In the genomic region with DNA sequence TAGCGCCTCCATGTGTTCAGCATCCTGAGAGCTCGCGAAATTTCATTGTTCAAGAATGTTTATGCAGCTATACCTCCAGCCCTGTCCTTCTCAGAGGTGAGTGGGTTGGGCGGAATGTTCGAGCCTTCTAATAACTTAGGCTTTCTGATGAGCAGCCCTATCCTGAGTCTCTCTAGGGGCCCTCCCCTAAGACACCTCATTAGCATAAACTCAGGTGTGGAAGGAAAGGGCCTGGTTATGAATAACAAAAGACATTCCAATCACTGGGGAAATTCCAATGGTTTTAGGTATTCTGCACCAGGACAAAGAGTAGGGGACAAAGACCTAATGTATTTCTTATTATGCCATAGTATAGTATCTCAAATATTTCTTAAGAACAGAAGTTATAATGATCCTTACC, we compare ENCODE assay signal across 22 cellular contexts.
DNase-seq lines count a peak whose midpoint lies in the region; ATAC-seq and TF ChIP-seq lines count a peak whose summit lies in the region.
"Had no signal": no experiment of that assay in that cellular context is flagged by ENCODE, and none has a peak within 500 bp of the region (broad histone marks: within the 10 kb centered on the region; RNA-seq: fewer than 3 reads in every experiment).

No MANE protein-coding gene starts in this region.

- no peaks in the 10 kb centered on the region for H3K27me3 Mint-ChIP-seq in H9 (ENCODE audit: low read depth)
- no peaks in the 10 kb centered on the region for H3K27me3 Mint-ChIP-seq in WTC11 (ENCODE audit: low read depth)
- H3K27me3 Mint-ChIP-seq: CD4-positive, CD25-positive, alpha-beta regulatory T cell had no signal

- H3K4me1 Mint-ChIP-seq in H9 (peaks cover 55 to 57% of the 10 kb centered on the region in 2 experiments), WTC11 (peaks cover 60% of the 10 kb centered on the region)
- H3K4me1 Mint-ChIP-seq: CD4-positive, CD25-positive, alpha-beta regulatory T cell had no signal

- no peak overlapping the region for H2BK15ac ChIP-seq in H9 (ENCODE audit: low read depth, low read length)

- no peak overlapping the region for H3K4ac ChIP-seq in H9 (ENCODE audit: low read depth, low read length)

- no peak overlapping the region for H3K56ac ChIP-seq in H9 (ENCODE audit: insufficient read length, low read depth, low read length)

- H3K27ac Mint-ChIP-seq in H9 (peak overlapping the region; percentile 97 to 99 (median 99); a peak in 6 of 7 replicates), WTC11 (peak overlapping the region; percentile 97)
- H3K27ac Mint-ChIP-seq: CD4-positive, CD25-positive, alpha-beta regulatory T cell had no signal

- CTCF ChIA-PET in WTC11 (lab: Charles Lee) = interaction anchor here (0.6 kb wide), 1 partner anchor 54 kb away, joined by 3 read pairs; no protein-coding TSS in a partner anchor

- POLR2A ChIA-PET in WTC11 (lab: Charles Lee) = interaction anchor here (1.4 kb wide), 1 partner anchor 139 kb away, joined by 3 read pairs; the partner anchor contains the start of gene PDZRN3

- no peak overlapping the region for H3T11ph ChIP-seq in H9 (ENCODE audit: low read length)

- no peaks in the 10 kb centered on the region for H4K20me1 ChIP-seq in H9 (ENCODE audit: control insufficient read depth, insufficient read depth, insufficient read length)
- H4K20me1 ChIP-seq: BLaER1 had no signal

- H3K9me3 ChIP-seq in H9 (ENCODE audit: control insufficient read depth, low read depth, low read length) = no peaks in the 10 kb centered on the region
- no peaks in the 10 kb centered on the region for H3K9me3 ChIP-seq in iPS DF 6.9 (ENCODE audit: control insufficient read depth, insufficient read depth, low read length)
- H3K9me3 ChIP-seq: BLaER1, SJSA1 had no signal

- H3K9ac ChIP-seq in H9 (ENCODE audit: extremely low read depth, insufficient read length, low read length) = no peak overlapping the region
- H3K9ac ChIP-seq: BLaER1 had no signal

- no peak overlapping the region for H4K8ac ChIP-seq in H9 (replicated peaks; ENCODE audit: insufficient read length, low read depth, low read length)

- H3K27me3 ChIP-seq in H9 (ENCODE audit: insufficient read depth, low read length) (no peaks in the 10 kb centered on the region), iPS DF 6.9 (ENCODE audit: control insufficient read depth, insufficient read depth, low read length) (no peaks in the 10 kb centered on the region)
- H3K27me3 ChIP-seq: BLaER1, SJSA1 had no signal

- no peak for TF ChIP-seq CTCF in H9 (conservative IDR thresholded peaks at IDR 0.05)
- no peak for TF ChIP-seq CTCF in WTC11 (IDR thresholded peaks at IDR 0.05)

- no peak overlapping the region for H3K4me3 ChIP-seq in iPS DF 6.9 (ENCODE audit: low read length)
- H3K4me3 ChIP-seq: BLaER1, K562, SJSA1 had no signal

- H3K9me3 Mint-ChIP-seq in H9 (peaks cover 2 to 3% of the 10 kb centered on the region in 2 experiments; a peak in 2 of 5 replicates), WTC11 (peaks cover 13% of the 10 kb centered on the region)

- no peak overlapping the region for H2BK5ac ChIP-seq in H9 (ENCODE audit: insufficient read length, low read length)

- H2BK20ac ChIP-seq in H9 (ENCODE audit: low read depth, low read length, poor library complexity, severe bottlenecking) = no peak overlapping the region

- peak overlapping the region; percentile 34 for H3K18ac ChIP-seq in H9 (ENCODE audit: insufficient read length, low read depth, low read length)

- H3K23me2 ChIP-seq in H9 (ENCODE audit: insufficient read length, low read depth, low read length, poor library complexity, severe bottlenecking) = no peaks in the 10 kb centered on the region

- no peaks in the 10 kb centered on the region for H3K36me3 ChIP-seq in iPS DF 6.9 (ENCODE audit: control insufficient read depth, insufficient read depth, low read length)
- H3K36me3 ChIP-seq: BLaER1, SJSA1 had no signal

- H3K4me3 Mint-ChIP-seq in H9 (peak overlapping the region in 1 of 2 experiments; percentile 22; a peak in 2 of 5 replicates), WTC11 (peak overlapping the region; percentile 15; the same call in 1 of the 2 replicates)
- H3K4me3 Mint-ChIP-seq: CD4-positive, CD25-positive, alpha-beta regulatory T cell had no signal

- H2AFZ ChIP-seq in H9 (ENCODE audit: low read length) = no peak overlapping the region

- H3K14ac ChIP-seq in H9 (ENCODE audit: insufficient read depth, low read length) = no peak overlapping the region

- H3K4me1 ChIP-seq in H9 (ENCODE audit: insufficient read depth, low read length) (peaks cover 16% of the 10 kb centered on the region), iPS DF 6.9 (ENCODE audit: control insufficient read depth, insufficient read depth, low read length) (peaks cover 7% of the 10 kb centered on the region; the same call in 1 of the 2 replicates)

- no peaks in the 10 kb centered on the region for H3K79me2 ChIP-seq in H9 (ENCODE audit: insufficient read depth, low read length)

- ATAC-seq in WTC11 = peak; percentile 98
- ATAC-seq: K562 had no signal

- no peak overlapping the region for H2BK12ac ChIP-seq in H9 (ENCODE audit: insufficient read length, low read depth, low read length)

- peak overlapping the region; percentile 69 for H4K91ac ChIP-seq in H9 (ENCODE audit: insufficient read length, low read depth, low read length)

- H2AK5ac ChIP-seq in H9 (ENCODE audit: insufficient read length, low read length) = no peak overlapping the region

- peak overlapping the region; percentile 59 for H3K4me2 ChIP-seq in H9 (ENCODE audit: insufficient read depth, insufficient read length, low read length)
- H3K4me2 ChIP-seq: BLaER1 had no signal

- DNase-seq in H9 (peak; percentile 67), WTC11 (ENCODE audit: low spot score) (peak; percentile 37), iPS DF 6.9 (ENCODE audit: low read depth, low spot score) (peak; percentile 76), cortex of kidney (lab: John Stamatoyannopoulos, UW) (no peak), putamen (ENCODE audit: low spot score) (no peak)
- DNase-seq in activated naive CD4-positive, alpha-beta T cell treated with Interleukin-2 at 50 U/mL for 16 hours = no peak
- no peak for DNase-seq in stimulated activated naive CD4-positive, alpha-beta T cell treated with Interleukin-2 at 50 U/mL for 16 hours (lab: John Stamatoyannopoulos, UW)
- DNase-seq: CD4-positive, CD25-positive, alpha-beta regulatory T cell; DMS153; DND-41; HCEC 1CT; MV-4-11; NCI-H1105 treated with DMSO at 0.1 percent for 48 hours; NCI-H1930; NCI-H2107; NCI-H526 treated with DMSO at 0.1 percent for 48 hours; Right ventricle myocardium superior; RPMI8226 had no signal

- H2BK120ac ChIP-seq in H9 (ENCODE audit: low read depth, low read length, poor library complexity, severe bottlenecking) = no peak overlapping the region

- peaks cover 0 to 4% (median 2%) of the 10 kb centered on the region in 3 experiments; a peak in 1 of 7 replicates for H3K36me3 Mint-ChIP-seq in H9 (ENCODE audit: insufficient read depth in 1 of 3, low read depth in 3 of 3)
- 0 out of 2 replicates have a peak, but pooled peaks cover 3% of the 10 kb centered on the region for H3K36me3 Mint-ChIP-seq in WTC11
- H3K36me3 Mint-ChIP-seq: CD4-positive, CD25-positive, alpha-beta regulatory T cell had no signal

- no peaks in the 10 kb centered on the region for H3K79me1 ChIP-seq in H9 (ENCODE audit: insufficient read depth, low read depth, low read length, poor library complexity, severe bottlenecking)

- no peak overlapping the region for H4K5ac ChIP-seq in H9 (ENCODE audit: insufficient read length, low read depth, low read length)

- WGBS in H9 (ENCODE audit: extremely low coverage, insufficient read length, low lambda C conversion rate) = no CpG with 5 or more reads among the region's 5 CpGs
- WGBS in iPS DF 6.9 (ENCODE audit: insufficient coverage, insufficient read length) = no CpG with 5 or more reads among the region's 5 CpGs

- H3K27ac ChIP-seq in H9 (ENCODE audit: insufficient read length, low read depth, low read length) (peak overlapping the region; percentile 88), iPS DF 6.9 (ENCODE audit: low read length) (no peak overlapping the region)
- H3K27ac ChIP-seq: BLaER1, HL-60, SJSA1 had no signal

- H3K23ac ChIP-seq in H9 (ENCODE audit: insufficient read length, low read depth, low read length) = no peak overlapping the region

TF ChIP-seq in WTC11, 78 proteins besides CTCF, POLR2A, EP300 and RAD21 (continues in another document):
- TF ChIP-seq ZNF317 (CRISPR knock-in tag; IDR thresholded peaks at IDR 0.05; ENCODE audit: borderline replicate concordance, low read depth) (no peak), TEAD1 (CRISPR knock-in tag; IDR thresholded peaks at IDR 0.05) (peak; percentile 62; the same call in 1 of the 2 replicates), MYBL2 (CRISPR knock-in tag; IDR thresholded peaks at IDR 0.05) (no peak)
- TF ChIP-seq, protein P1, sequence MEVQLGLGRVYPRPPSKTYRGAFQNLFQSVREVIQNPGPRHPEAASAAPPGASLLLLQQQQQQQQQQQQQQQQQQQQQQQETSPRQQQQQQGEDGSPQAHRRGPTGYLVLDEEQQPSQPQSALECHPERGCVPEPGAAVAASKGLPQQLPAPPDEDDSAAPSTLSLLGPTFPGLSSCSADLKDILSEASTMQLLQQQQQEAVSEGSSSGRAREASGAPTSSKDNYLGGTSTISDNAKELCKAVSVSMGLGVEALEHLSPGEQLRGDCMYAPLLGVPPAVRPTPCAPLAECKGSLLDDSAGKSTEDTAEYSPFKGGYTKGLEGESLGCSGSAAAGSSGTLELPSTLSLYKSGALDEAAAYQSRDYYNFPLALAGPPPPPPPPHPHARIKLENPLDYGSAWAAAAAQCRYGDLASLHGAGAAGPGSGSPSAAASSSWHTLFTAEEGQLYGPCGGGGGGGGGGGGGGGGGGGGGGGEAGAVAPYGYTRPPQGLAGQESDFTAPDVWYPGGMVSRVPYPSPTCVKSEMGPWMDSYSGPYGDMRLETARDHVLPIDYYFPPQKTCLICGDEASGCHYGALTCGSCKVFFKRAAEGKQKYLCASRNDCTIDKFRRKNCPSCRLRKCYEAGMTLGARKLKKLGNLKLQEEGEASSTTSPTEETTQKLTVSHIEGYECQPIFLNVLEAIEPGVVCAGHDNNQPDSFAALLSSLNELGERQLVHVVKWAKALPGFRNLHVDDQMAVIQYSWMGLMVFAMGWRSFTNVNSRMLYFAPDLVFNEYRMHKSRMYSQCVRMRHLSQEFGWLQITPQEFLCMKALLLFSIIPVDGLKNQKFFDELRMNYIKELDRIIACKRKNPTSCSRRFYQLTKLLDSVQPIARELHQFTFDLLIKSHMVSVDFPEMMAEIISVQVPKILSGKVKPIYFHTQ (CRISPR knock-in tag; IDR thresholded peaks at IDR 0.05) = no peak
- TF ChIP-seq, protein P2, sequence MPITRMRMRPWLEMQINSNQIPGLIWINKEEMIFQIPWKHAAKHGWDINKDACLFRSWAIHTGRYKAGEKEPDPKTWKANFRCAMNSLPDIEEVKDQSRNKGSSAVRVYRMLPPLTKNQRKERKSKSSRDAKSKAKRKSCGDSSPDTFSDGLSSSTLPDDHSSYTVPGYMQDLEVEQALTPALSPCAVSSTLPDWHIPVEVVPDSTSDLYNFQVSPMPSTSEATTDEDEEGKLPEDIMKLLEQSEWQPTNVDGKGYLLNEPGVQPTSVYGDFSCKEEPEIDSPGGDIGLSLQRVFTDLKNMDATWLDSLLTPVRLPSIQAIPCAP (CRISPR knock-in tag; IDR thresholded peaks at IDR 0.05) = no peak

Comparison
In these comparisons a context has a peak if more than half of its experiments do, and no peak if none do; other contexts are left out.
1. DNase-seq: peak in H9 (single experiment), WTC11 (single experiment) and iPS DF 6.9 (single experiment); none in cortex of kidney (single experiment), activated naive CD4-positive, alpha-beta T cell treated with Interleukin-2 at 50 U/mL for 16 hours (single experiment), putamen (single experiment) and stimulated activated naive CD4-positive, alpha-beta T cell treated with Interleukin-2 at 50 U/mL for 16 hours (single experiment).